In genomic region chr1:108199231-108199657, GRCh38 we compare ENCODE assay signal across 8 cellular contexts. TPM values are rescaled to one million over a fixed set of nuclear protein-coding genes. Genes with fewer than 3 reads are reported as not detected.
DNase-seq lines count a peak whose midpoint lies in the region; ATAC-seq and TF ChIP-seq lines count a peak whose summit lies in the region.

No MANE protein-coding gene starts in this region.

- H3K9me3 ChIP-seq in iPS-18c (ENCODE audit: control insufficient read depth, insufficient read depth, low read length) (peaks cover 2% of the 10 kb centered on the region), skeletal muscle tissue (ENCODE audit: control insufficient read depth in 3 of 3, low read length in 3 of 3) (no peaks in the 10 kb centered on the region)

- H3K4me3 ChIP-seq in astrocyte of the spinal cord (ENCODE audit: low read depth, low read length) (peak overlapping the region; percentile 81), iPS-18c (ENCODE audit: insufficient read depth, low read depth, low read length) (peak overlapping the region; percentile 87), skeletal muscle tissue (ENCODE audit: low read length in 3 of 3) (peak overlapping the region; percentile 92 to 96 (median 94))

- no peaks in the 10 kb centered on the region for H3K27me3 ChIP-seq in skeletal muscle tissue (ENCODE audit: control insufficient read depth in 3 of 3, insufficient read depth in 3 of 3, low read length in 3 of 3)

- H3K4me1 ChIP-seq in skeletal muscle tissue (ENCODE audit: control insufficient read depth in 3 of 3, insufficient read depth in 3 of 3, low read length in 3 of 3) = peaks cover 4 to 30% (median 27%) of the 10 kb centered on the region in 3 donors

- H3K27ac ChIP-seq in skeletal muscle tissue (ENCODE audit: low read depth, low read length) = peak overlapping the region; percentile 72

- peaks cover 0 to 6% (median 5%) of the 10 kb centered on the region in 3 donors for H3K36me3 ChIP-seq in skeletal muscle tissue (ENCODE audit: control insufficient read depth in 3 of 3, insufficient read depth in 3 of 3, low read length in 3 of 3)

- H3K9ac ChIP-seq in skeletal muscle tissue (ENCODE audit: low read depth in 1 of 3, low read length in 3 of 3) = peak overlapping the region; percentile 84 to 92 (median 88)

- in situ Hi-C loops in astrocyte of the spinal cord (cut with HindIII; ENCODE audit: low sequenced_read_pairs) = no loop called here

- no peak for ATAC-seq in HG02885 (IDR thresholded peaks at IDR 0.05; ENCODE audit: poor library complexity, unreplicated experiment)

- TF ChIP-seq CTCF in astrocyte of the spinal cord (IDR thresholded peaks at IDR 0.05; ENCODE audit: low read depth, low read length) = no peak

- DNase-seq in DMS 273 (lab: John Stamatoyannopoulos, UW; ENCODE audit: unreplicated experiment) (peak; percentile 42), DMS 273 treated with DMSO at 0.1 percent for 48 hours (lab: John Stamatoyannopoulos, UW) (no peak), NCI-H2227 (lab: John Stamatoyannopoulos, UW; ENCODE audit: unreplicated experiment) (peak; percentile 23), astrocyte of the spinal cord (ENCODE audit: low read depth, low spot score) (peak; percentile 32), OCI-M2 (lab: John Stamatoyannopoulos, UW; ENCODE audit: unreplicated experiment) (no peak)

RNA-seq across cellular contexts. Expression of gene SLC25A24, which starts 0.9 kb away (rescaled TPM):
- 30.8 TPM for total RNA-seq in skeletal muscle tissue

RNA-seq across cellular contexts. Expression of gene NBPF4, which starts 44.6 kb away (rescaled TPM):
- not detected for total RNA-seq in skeletal muscle tissue

Comparison
In these comparisons a context has a peak if more than half of its experiments do, and no peak if none do; other contexts are left out.
1. DNase-seq: peak in DMS 273 (single experiment), NCI-H2227 (single experiment) and astrocyte of the spinal cord (single experiment); none in DMS 273 treated with DMSO at 0.1 percent for 48 hours (single experiment) and OCI-M2 (single experiment).
2. Peak in every context shown above with its lines, with median percentiles within 50 percentile points of each other: H3K4me3 ChIP-seq.